11 cellular contexts compared by ENCODE assay signal in genomic region chr1:94385354-94385947, GRCh38. TPM values are rescaled to one million over a fixed set of nuclear protein-coding genes. Genes with fewer than 3 reads are reported as not detected.
DNase-seq lines count a peak whose midpoint lies in the region; ATAC-seq lines count a peak whose summit lies in the region.
"Had no signal": no experiment of that assay in that cellular context is flagged by ENCODE, and none has a peak within 500 bp of the region (broad histone marks: within the 10 kb centered on the region; RNA-seq: fewer than 3 reads in every experiment).

No MANE protein-coding gene starts in this region.

- no peak overlapping the region for H3K27ac ChIP-seq in CD8-positive, alpha-beta memory T cell (ENCODE audit: low read depth, low read length)
- H3K27ac ChIP-seq in Karpas-422 (ENCODE audit: low read length): no peak overlapping the region
- no peak overlapping the region for H3K27ac ChIP-seq in rectal smooth muscle tissue (ENCODE audit: low read depth, low read length)

- no peaks in the 10 kb centered on the region for H4K20me1 ChIP-seq in Karpas-422 (ENCODE audit: insufficient read depth, low read depth, low read length)

- H3K9me2 ChIP-seq in Karpas-422 (replicated peaks; ENCODE audit: insufficient read depth, low read length): no peaks in the 10 kb centered on the region

- H3K9me3 ChIP-seq in CD8-positive, alpha-beta memory T cell (ENCODE audit: low read length): no peaks in the 10 kb centered on the region
- no peaks in the 10 kb centered on the region for H3K9me3 ChIP-seq in Karpas-422 (ENCODE audit: low read length)

- peaks cover 17 to 23% (median 23%) of the 10 kb centered on the region in 3 donors for H3K4me1 Mint-ChIP-seq in CD8-positive, alpha-beta memory T cell
- peaks cover 20% of the 10 kb centered on the region for H3K4me1 Mint-ChIP-seq in central memory CD8-positive, alpha-beta T cell

- CTCF ChIA-PET in CD8-positive, alpha-beta memory T cell (lab: Charles Lee): no interaction called here

- ATAC-seq in central memory CD8-positive, alpha-beta T cell (replicated peaks; ENCODE audit: extremely low read depth, poor library complexity, severe bottlenecking): no peak

- H3K36me3 Mint-ChIP-seq in CD8-positive, alpha-beta memory T cell: peaks cover 0 to 10% (median 3%) of the 10 kb centered on the region in 3 donors
- peaks cover 2% of the 10 kb centered on the region for H3K36me3 Mint-ChIP-seq in central memory CD8-positive, alpha-beta T cell (ENCODE audit: insufficient read depth)

- no peak overlapping the region for H3K9ac ChIP-seq in Karpas-422 (ENCODE audit: low read length)
- no peak overlapping the region for H3K9ac ChIP-seq in rectal smooth muscle tissue (ENCODE audit: low read length)

- H3K79me2 ChIP-seq in Karpas-422 (ENCODE audit: low read length): no peaks in the 10 kb centered on the region

- H3K36me3 ChIP-seq in CD8-positive, alpha-beta memory T cell (ENCODE audit: insufficient read depth, low read length): no peaks in the 10 kb centered on the region
- H3K36me3 ChIP-seq in Karpas-422 (ENCODE audit: insufficient read depth, low read length): no peaks in the 10 kb centered on the region
- H3K36me3 ChIP-seq in rectal smooth muscle tissue (ENCODE audit: control insufficient read depth, insufficient read depth, low read length): no peaks in the 10 kb centered on the region

- no peaks in the 10 kb centered on the region for H3K27me3 ChIP-seq in CD8-positive, alpha-beta memory T cell (ENCODE audit: insufficient read depth, low read length, poor library complexity, severe bottlenecking)
- H3K27me3 ChIP-seq in Karpas-422 (ENCODE audit: low read length): no peaks in the 10 kb centered on the region
- no peaks in the 10 kb centered on the region for H3K27me3 ChIP-seq in rectal smooth muscle tissue (ENCODE audit: control insufficient read depth, insufficient read depth, low read length)

- peak overlapping the region in 3 of 7 donors; percentile 62 to 72 (median 66) for H3K4me3 Mint-ChIP-seq in CD8-positive, alpha-beta memory T cell
- no peak overlapping the region for H3K4me3 Mint-ChIP-seq in central memory CD8-positive, alpha-beta T cell

- H3K27ac Mint-ChIP-seq in CD8-positive, alpha-beta memory T cell: peak overlapping the region in 5 of 8 donors; percentile 3 to 73 (median 57)
- H3K27ac Mint-ChIP-seq in central memory CD8-positive, alpha-beta T cell (ENCODE audit: low read depth): peak overlapping the region; percentile 29

- no peak overlapping the region for H3K4me3 ChIP-seq in CD8-positive, alpha-beta memory T cell (ENCODE audit: low read length)
- H3K4me3 ChIP-seq in Karpas-422 (ENCODE audit: low read length) (no peak overlapping the region), rectal smooth muscle tissue (ENCODE audit: low read length) (peak overlapping the region; percentile 37)

- DNase-seq in CD8-positive, alpha-beta memory T cell: no peak
- DNase-seq in Karpas-422: no peak
- no peak for DNase-seq in central memory CD8-positive, alpha-beta T cell (ENCODE audit: low spot score in 2 of 2)
- DNase-seq in NCI-H146 (lab: John Stamatoyannopoulos, UW): no peak
- DNase-seq in T-helper 9 cell: no peak
- DNase-seq in DMS79 (lab: John Stamatoyannopoulos, UW): no peak
- DNase-seq: caudate nucleus, DMS 273 treated with DMSO at 0.1 percent for 48 hours, NCI-H1048, SW 1271 had no signal

- POLR2A ChIA-PET in CD8-positive, alpha-beta memory T cell (lab: Charles Lee): no interaction called here

- no peak overlapping the region for H3K4me2 ChIP-seq in Karpas-422 (ENCODE audit: low read depth, low read length, poor library complexity, severe bottlenecking)

- peaks cover 17% of the 10 kb centered on the region for H3K4me1 ChIP-seq in CD8-positive, alpha-beta memory T cell (ENCODE audit: insufficient read depth, low read length)
- H3K4me1 ChIP-seq in Karpas-422 (ENCODE audit: low read length) (peaks cover 7% of the 10 kb centered on the region), rectal smooth muscle tissue (ENCODE audit: control insufficient read depth, insufficient read depth, low read length) (no peaks in the 10 kb centered on the region)

- peaks cover 13 to 17% of the 10 kb centered on the region in 2 donors for H3K27me3 Mint-ChIP-seq in CD8-positive, alpha-beta memory T cell
- peaks cover 10% of the 10 kb centered on the region for H3K27me3 Mint-ChIP-seq in central memory CD8-positive, alpha-beta T cell

- H3K9me3 Mint-ChIP-seq in CD8-positive, alpha-beta memory T cell: peaks cover 0 to 8% (median 4%) of the 10 kb centered on the region in 5 donors
- no peaks in the 10 kb centered on the region for H3K9me3 Mint-ChIP-seq in central memory CD8-positive, alpha-beta T cell

- peak overlapping the region; percentile 92 for H2AFZ ChIP-seq in Karpas-422 (ENCODE audit: low read length)

RNA-seq across cellular contexts. Expression of gene ABCD3, which starts 32.7 kb away (rescaled TPM):
- 10 to 100 TPM; 36.7 to 38.8 TPM for total RNA-seq in CD8-positive, alpha-beta memory T cell
- 28.3 TPM for polyA plus RNA-seq in CD8-positive, alpha-beta memory T cell
- 13.1 and 19.5 TPM in 2 replicates for total RNA-seq in Karpas-422 (2014; rRNA removed; shearing (Covaris generic); ENCODE audit: low replicate concordance)
